ENCODE assay signal across 10 cellular contexts in the genomic region with DNA sequence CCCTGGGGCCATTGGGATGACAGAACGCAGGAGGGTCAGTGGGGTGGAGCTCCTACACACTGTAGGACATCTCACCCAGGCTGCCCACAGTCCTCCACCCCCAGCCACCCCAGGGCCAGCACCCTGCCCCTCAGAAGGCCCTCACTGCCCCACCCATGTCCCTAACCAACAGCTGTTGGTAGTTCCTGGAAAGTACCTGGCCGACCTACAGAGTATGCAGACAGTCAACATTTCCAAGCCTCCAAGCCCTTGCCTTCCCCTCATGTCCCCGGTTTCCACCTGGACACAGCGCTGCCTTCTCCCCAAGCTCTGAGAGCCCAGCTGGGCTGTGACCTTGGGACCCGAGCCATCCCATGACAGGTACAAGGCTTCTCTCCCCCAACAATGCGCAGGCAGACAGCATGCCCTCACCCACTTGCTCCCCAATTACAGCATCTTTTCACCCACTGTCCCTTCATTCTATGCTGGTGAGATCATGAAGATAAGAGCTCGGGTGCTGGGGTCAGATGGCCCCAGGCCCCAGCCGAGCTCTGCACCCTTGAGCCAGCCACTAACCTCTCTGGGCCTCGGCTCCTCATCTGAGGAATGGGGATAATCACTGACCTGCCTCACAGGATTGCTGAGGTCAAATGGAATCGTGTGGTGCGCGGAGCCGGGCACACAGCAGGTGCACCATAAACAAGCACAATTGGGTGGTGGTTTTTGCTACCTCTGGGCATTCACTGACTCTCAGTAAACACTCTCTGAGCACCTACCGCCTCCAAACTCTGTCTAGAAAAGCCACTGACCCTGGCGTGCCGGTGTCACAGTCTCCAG. TPM values are rescaled to one million over a fixed set of nuclear protein-coding genes. Genes with fewer than 3 reads are reported as not detected.
DNase-seq lines count a peak whose midpoint lies in the region; ATAC-seq and TF ChIP-seq lines count a peak whose summit lies in the region.
"Had no signal": no experiment of that assay in that cellular context is flagged by ENCODE, and none has a peak within 500 bp of the region (broad histone marks: within the 10 kb centered on the region; RNA-seq: fewer than 3 reads in every experiment).

No MANE protein-coding gene starts in this region.

- H3K9me3 Mint-ChIP-seq in stimulated activated naive CD8-positive, alpha-beta T cell treated with anti-CD3 and anti-CD28 coated beads, Interleukin-15, amount 100 ng/mL, for 72 hours: no peaks in the 10 kb centered on the region

- peak overlapping the region; percentile 100 for H3K4me3 Mint-ChIP-seq in T-helper 17 cell
- peak overlapping the region; percentile 94 to 98 for H3K4me3 Mint-ChIP-seq in stimulated activated naive CD8-positive, alpha-beta T cell treated with anti-CD3 and anti-CD28 coated beads, Interleukin-15, amount 100 ng/mL, for 72 hours

- TF ChIP-seq CTCF in hepatocyte (IDR thresholded peaks at IDR 0.05; ENCODE audit: poor library complexity): no peak

- H3K27ac ChIP-seq in hepatocyte: peak overlapping the region; percentile 80

- no peaks in the 10 kb centered on the region for H3K36me3 ChIP-seq in hepatocyte (replicated peaks; ENCODE audit: insufficient read depth, low read depth)

- H3K9me2 ChIP-seq in hepatocyte (replicated peaks; ENCODE audit: insufficient read depth): no peaks in the 10 kb centered on the region

- DNase-seq in NCI-H2107 treated with DMSO at 0.1 percent for 48 hours (lab: John Stamatoyannopoulos, UW; ENCODE audit: unreplicated experiment): peak; percentile 28
- no peak for DNase-seq in NCI-H2107 (lab: John Stamatoyannopoulos, UW)
- no peak for DNase-seq in T-helper 17 cell
- DNase-seq in hepatocyte (ENCODE audit: low spot score): peak; percentile 58
- DNase-seq in stimulated activated naive CD8-positive, alpha-beta T cell treated with anti-CD3 and anti-CD28 coated beads, Interleukin-15, amount 100 ng/mL, for 72 hours: peak in 1 of 2 donors; percentile 41
- DNase-seq in stimulated activated CD4-positive, alpha-beta T cell treated with anti-CD3 and anti-CD28 coated beads, Interleukin-4, amount 100 ng/mL, for 24 hours: no peak
- DNase-seq in glomerular visceral epithelial cell (ENCODE audit: extremely low spot score): no peak
- DNase-seq: NCI-H446, occipital lobe had no signal

- H3K4me1 ChIP-seq in hepatocyte (ENCODE audit: insufficient read depth): peaks cover 17% of the 10 kb centered on the region

- H3K27ac Mint-ChIP-seq in T-helper 17 cell: peak overlapping the region; percentile 100
- peak overlapping the region; percentile 92 to 96 for H3K27ac Mint-ChIP-seq in stimulated activated naive CD8-positive, alpha-beta T cell treated with anti-CD3 and anti-CD28 coated beads, Interleukin-15, amount 100 ng/mL, for 72 hours

- H3K79me2 ChIP-seq in hepatocyte: no peaks in the 10 kb centered on the region

- peaks cover 11% of the 10 kb centered on the region for H3K36me3 Mint-ChIP-seq in T-helper 17 cell (ENCODE audit: low read depth)

- H2AFZ ChIP-seq in hepatocyte: no peak overlapping the region

- no peak for ATAC-seq in T-helper 17 cell
- ATAC-seq in stimulated activated naive CD8-positive, alpha-beta T cell treated with anti-CD3 and anti-CD28 coated beads, Interleukin-15, amount 100 ng/mL, for 72 hours: peak; percentile 8
- ATAC-seq in GM18868 (IDR thresholded peaks at IDR 0.05; ENCODE audit: unreplicated experiment): no peak

- H4K20me1 ChIP-seq in hepatocyte (ENCODE audit: insufficient read depth, poor library complexity, severe bottlenecking): no peaks in the 10 kb centered on the region

- whole genome bisulfite sequencing in hepatocyte (ENCODE audit: low lambda C conversion rate, missing lambda C conversion rate): 84% methylated on average over 16 of the region's 16 CpGs

- peaks cover 88% of the 10 kb centered on the region for H3K4me1 Mint-ChIP-seq in T-helper 17 cell
- H3K4me1 Mint-ChIP-seq in stimulated activated naive CD8-positive, alpha-beta T cell treated with anti-CD3 and anti-CD28 coated beads, Interleukin-15, amount 100 ng/mL, for 72 hours: peaks cover 100% of the 10 kb centered on the region

- no peaks in the 10 kb centered on the region for H3K27me3 Mint-ChIP-seq in T-helper 17 cell
- H3K27me3 Mint-ChIP-seq in stimulated activated naive CD8-positive, alpha-beta T cell treated with anti-CD3 and anti-CD28 coated beads, Interleukin-15, amount 100 ng/mL, for 72 hours: no peaks in the 10 kb centered on the region

- H3K4me2 ChIP-seq in hepatocyte: no peak overlapping the region

- no peaks in the 10 kb centered on the region for H3K27me3 ChIP-seq in hepatocyte

- H3K4me3 ChIP-seq in hepatocyte: no peak overlapping the region

- H3K9me3 ChIP-seq in T-helper 17 cell (ENCODE audit: control insufficient read depth, low read length, poor library complexity, severe bottlenecking) (no peaks in the 10 kb centered on the region), hepatocyte (ENCODE audit: low read depth) (no peaks in the 10 kb centered on the region)

RNA-seq across cellular contexts. Expression of gene LAPTM5, which starts 11.2 kb away (rescaled TPM):
- 100 to 1,000 TPM; 563 to 601 TPM for total RNA-seq in T-helper 17 cell
- 3.2 and 5.1 TPM in 2 replicates for total RNA-seq in hepatocyte
- polyA plus RNA-seq in hepatocyte: 2.6 and 5.4 TPM in 2 replicates

RNA-seq across cellular contexts. Expression of gene MATN1, which starts 23.0 kb away (rescaled TPM):
- total RNA-seq in T-helper 17 cell (1 to 10 TPM; 2.1 to 3.7 TPM), hepatocyte (0.47 and 2.0 TPM in 2 replicates)
- polyA plus RNA-seq in hepatocyte: 3.4 and 3.7 TPM in 2 replicates

Comparison
In these comparisons a context has a peak if more than half of its experiments do, and no peak if none do; other contexts are left out.
1. DNase-seq: peak in NCI-H2107 treated with DMSO at 0.1 percent for 48 hours (single experiment) and hepatocyte (single experiment); none in NCI-H2107 (single experiment), T-helper 17 cell (0 of 3), stimulated activated CD4-positive, alpha-beta T cell treated with anti-CD3 and anti-CD28 coated beads, Interleukin-4, amount 100 ng/mL, for 24 hours (single experiment) and glomerular visceral epithelial cell (single experiment).
2. RNA of gene LAPTM5, which starts 11.2 kb away (total RNA-seq): 563 to 601 TPM in T-helper 17 cell; 3.2 to 5.1 TPM in hepatocyte; every median in the first group is over 10 times any median in the second.